In the genomic region with DNA sequence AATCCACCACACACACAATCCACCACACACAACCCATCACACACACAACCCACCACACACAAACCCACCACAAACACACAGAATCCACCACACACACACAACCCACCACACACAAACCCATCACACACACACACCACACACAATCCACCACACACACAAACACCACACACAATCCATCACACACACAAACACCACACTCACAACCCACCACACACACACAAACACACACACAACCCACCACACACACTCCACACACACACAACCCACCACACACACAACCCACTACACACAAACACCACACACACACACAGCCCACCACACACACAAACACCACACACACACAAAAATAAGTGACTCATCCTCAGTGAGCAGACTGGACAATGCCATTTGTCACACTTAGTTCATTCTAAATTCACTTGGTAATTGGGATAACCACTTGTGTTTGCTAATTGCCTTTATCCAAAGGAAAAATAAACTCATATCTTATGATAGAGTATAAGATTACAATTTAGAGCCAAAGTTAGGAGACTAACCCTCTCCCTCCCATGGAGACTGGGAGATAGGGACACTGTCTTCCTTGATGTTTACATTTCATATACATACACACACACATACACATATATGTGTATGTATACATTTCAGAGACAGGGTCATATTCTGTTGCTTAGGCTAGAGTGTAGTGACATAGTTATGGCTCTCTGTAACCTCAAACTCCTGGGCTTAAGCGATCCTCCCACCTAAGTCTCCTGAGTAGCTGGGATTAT, we compare ENCODE assay signal across 1 cellular context.
TF ChIP-seq lines count a peak whose summit lies in the region.

No MANE protein-coding gene starts in this region.

TF ChIP-seq in HEK293, 187 proteins besides CTCF, POLR2A, EP300 and RAD21 (continued from another document and continues in another):
- peak; percentile 96; the same call in 1 of the 2 replicates for TF ChIP-seq ZBTB7A (tag by site-specific recombination; IDR thresholded peaks at IDR 0.05; ENCODE audit: low read depth)
- no peak for TF ChIP-seq ZNF518A (tag by site-specific recombination; conservative IDR thresholded peaks at IDR 0.05; ENCODE audit: low read depth)
- peak; percentile 83 for TF ChIP-seq ZNF366 (tag by site-specific recombination; conservative IDR thresholded peaks at IDR 0.05)
- TF ChIP-seq ZNF394 (tag by site-specific recombination; IDR thresholded peaks at IDR 0.05; ENCODE audit: borderline replicate concordance) = no peak
- TF ChIP-seq ZNF621 (tag by site-specific recombination; IDR thresholded peaks at IDR 0.05) = no peak
- TF ChIP-seq ZNF2 (tag by site-specific recombination; IDR thresholded peaks at IDR 0.05) = peak; percentile 100
- peak; percentile 14; the same call in 1 of the 2 replicates for TF ChIP-seq PATZ1 (tag by site-specific recombination; IDR thresholded peaks at IDR 0.05)
- TF ChIP-seq ZNF112 (tag by site-specific recombination; IDR thresholded peaks at IDR 0.05) = no peak
- TF ChIP-seq ZSCAN18 (tag by site-specific recombination; IDR thresholded peaks at IDR 0.05) = 0 out of 2 replicates have a peak, but pooled peaks have one; percentile 50
- TF ChIP-seq ZSCAN4 (tag by site-specific recombination; IDR thresholded peaks at IDR 0.05) = peak; percentile 94
- TF ChIP-seq REPIN1 (tag by site-specific recombination; IDR thresholded peaks at IDR 0.05; ENCODE audit: low read depth) = no peak
- TF ChIP-seq ZIC2 (tag by site-specific recombination; IDR thresholded peaks at IDR 0.05) = no peak
- TF ChIP-seq, protein P1, sequence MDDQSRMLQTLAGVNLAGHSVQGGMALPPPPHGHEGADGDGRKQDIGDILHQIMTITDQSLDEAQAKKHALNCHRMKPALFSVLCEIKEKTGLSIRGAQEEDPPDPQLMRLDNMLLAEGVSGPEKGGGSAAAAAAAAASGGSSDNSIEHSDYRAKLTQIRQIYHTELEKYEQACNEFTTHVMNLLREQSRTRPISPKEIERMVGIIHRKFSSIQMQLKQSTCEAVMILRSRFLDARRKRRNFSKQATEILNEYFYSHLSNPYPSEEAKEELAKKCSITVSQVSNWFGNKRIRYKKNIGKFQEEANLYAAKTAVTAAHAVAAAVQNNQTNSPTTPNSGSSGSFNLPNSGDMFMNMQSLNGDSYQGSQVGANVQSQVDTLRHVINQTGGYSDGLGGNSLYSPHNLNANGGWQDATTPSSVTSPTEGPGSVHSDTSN (CRISPR knock-in tag; IDR thresholded peaks at IDR 0.05) = no peak
- no peak for TF ChIP-seq ZNF114 (tag by site-specific recombination; IDR thresholded peaks at IDR 0.05)
- TF ChIP-seq ZNF777 (tag by site-specific recombination; IDR thresholded peaks at IDR 0.05; ENCODE audit: borderline replicate concordance) = no peak
- no peak; the same call in 1 of the 2 replicates for TF ChIP-seq ZNF10 (tag by site-specific recombination; IDR thresholded peaks at IDR 0.05)
- no peak for TF ChIP-seq ZNF426 (tag by site-specific recombination; IDR thresholded peaks at IDR 0.05)
- TF ChIP-seq ZNF768 (tag by site-specific recombination; IDR thresholded peaks at IDR 0.05) = no peak
- TF ChIP-seq ZNF433 (tag by site-specific recombination; IDR thresholded peaks at IDR 0.05; ENCODE audit: low read depth) = no peak
- no peak for TF ChIP-seq ZNF184 (tag by site-specific recombination; IDR thresholded peaks at IDR 0.05)
- no peak for TF ChIP-seq ZNF658 (tag by site-specific recombination; IDR thresholded peaks at IDR 0.05)
- TF ChIP-seq ZNF600 (tag by site-specific recombination; IDR thresholded peaks at IDR 0.05) = peak; percentile 57; the same call in 1 of the 2 replicates
- no peak; the same call in 1 of the 2 replicates for TF ChIP-seq ZNF654 (tag by site-specific recombination; IDR thresholded peaks at IDR 0.05; ENCODE audit: low read depth)
- peak; percentile 100 for TF ChIP-seq ZNF391 (tag by site-specific recombination; IDR thresholded peaks at IDR 0.05; ENCODE audit: borderline replicate concordance, low read depth)
- TF ChIP-seq SALL2 (tag by site-specific recombination; IDR thresholded peaks at IDR 0.05; ENCODE audit: borderline replicate concordance) = no peak
- no peak for TF ChIP-seq ZNF623 (tag by site-specific recombination; IDR thresholded peaks at IDR 0.05)
- no peak for TF ChIP-seq HOXA7 (CRISPR knock-in tag; IDR thresholded peaks at IDR 0.05; ENCODE audit: borderline replicate concordance)
- TF ChIP-seq ZNF677 (tag by site-specific recombination; IDR thresholded peaks at IDR 0.05) = no peak
- peak; percentile 92 for TF ChIP-seq ZFP69B (tag by site-specific recombination; IDR thresholded peaks at IDR 0.05)
- TF ChIP-seq ZNF133 (tag by site-specific recombination; IDR thresholded peaks at IDR 0.05) = no peak
- TF ChIP-seq ZFP41 (tag by site-specific recombination; IDR thresholded peaks at IDR 0.05; ENCODE audit: borderline replicate concordance) = no peak
- no peak; the same call in 1 of the 2 replicates for TF ChIP-seq ZBTB11 (tag by site-specific recombination; conservative IDR thresholded peaks at IDR 0.05; ENCODE audit: low read depth)
- TF ChIP-seq ZNF266 (tag by site-specific recombination; IDR thresholded peaks at IDR 0.05; ENCODE audit: low read depth) = no peak
- TF ChIP-seq ZNF843 (tag by site-specific recombination; IDR thresholded peaks at IDR 0.05) = peak; percentile 91
- peak; percentile 80 for TF ChIP-seq FEZF1 (tag by site-specific recombination; IDR thresholded peaks at IDR 0.05)
- TF ChIP-seq ZNF138 (tag by site-specific recombination; IDR thresholded peaks at IDR 0.05; ENCODE audit: borderline replicate concordance) = no peak
- TF ChIP-seq ZNF501 (tag by site-specific recombination; IDR thresholded peaks at IDR 0.05) = peak; percentile 88
- TF ChIP-seq SP7 (tag by site-specific recombination; IDR thresholded peaks at IDR 0.05) = peak; percentile 20; the same call in 1 of the 2 replicates
- TF ChIP-seq, protein P2, sequence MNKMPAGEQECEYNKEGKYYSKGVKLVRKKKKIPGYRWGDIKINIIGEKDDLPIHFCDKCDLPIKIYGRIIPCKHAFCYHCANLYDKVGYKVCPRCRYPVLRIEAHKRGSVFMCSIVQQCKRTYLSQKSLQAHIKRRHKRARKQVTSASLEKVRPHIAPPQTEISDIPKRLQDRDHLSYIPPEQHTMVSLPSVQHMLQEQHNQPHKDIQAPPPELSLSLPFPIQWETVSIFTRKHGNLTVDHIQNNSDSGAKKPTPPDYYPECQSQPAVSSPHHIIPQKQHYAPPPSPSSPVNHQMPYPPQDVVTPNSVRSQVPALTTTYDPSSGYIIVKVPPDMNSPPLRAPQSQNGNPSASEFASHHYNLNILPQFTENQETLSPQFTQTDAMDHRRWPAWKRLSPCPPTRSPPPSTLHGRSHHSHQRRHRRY (tag by site-specific recombination; IDR thresholded peaks at IDR 0.05) = no peak
- TF ChIP-seq ZNF354C (tag by site-specific recombination; IDR thresholded peaks at IDR 0.05; ENCODE audit: borderline replicate concordance, low read depth) = no peak
- TF ChIP-seq BCL11B (tag by site-specific recombination; IDR thresholded peaks at IDR 0.05; ENCODE audit: low read depth) = peak; percentile 81
- TF ChIP-seq, protein P3, sequence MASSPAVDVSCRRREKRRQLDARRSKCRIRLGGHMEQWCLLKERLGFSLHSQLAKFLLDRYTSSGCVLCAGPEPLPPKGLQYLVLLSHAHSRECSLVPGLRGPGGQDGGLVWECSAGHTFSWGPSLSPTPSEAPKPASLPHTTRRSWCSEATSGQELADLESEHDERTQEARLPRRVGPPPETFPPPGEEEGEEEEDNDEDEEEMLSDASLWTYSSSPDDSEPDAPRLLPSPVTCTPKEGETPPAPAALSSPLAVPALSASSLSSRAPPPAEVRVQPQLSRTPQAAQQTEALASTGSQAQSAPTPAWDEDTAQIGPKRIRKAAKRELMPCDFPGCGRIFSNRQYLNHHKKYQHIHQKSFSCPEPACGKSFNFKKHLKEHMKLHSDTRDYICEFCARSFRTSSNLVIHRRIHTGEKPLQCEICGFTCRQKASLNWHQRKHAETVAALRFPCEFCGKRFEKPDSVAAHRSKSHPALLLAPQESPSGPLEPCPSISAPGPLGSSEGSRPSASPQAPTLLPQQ (tag by site-specific recombination; IDR thresholded peaks at IDR 0.05) = peak; percentile 20; the same call in 1 of the 2 replicates
- peak; percentile 29; the same call in 1 of the 2 replicates for TF ChIP-seq IKZF3 (tag by site-specific recombination; IDR thresholded peaks at IDR 0.05)
